In the genomic region with DNA sequence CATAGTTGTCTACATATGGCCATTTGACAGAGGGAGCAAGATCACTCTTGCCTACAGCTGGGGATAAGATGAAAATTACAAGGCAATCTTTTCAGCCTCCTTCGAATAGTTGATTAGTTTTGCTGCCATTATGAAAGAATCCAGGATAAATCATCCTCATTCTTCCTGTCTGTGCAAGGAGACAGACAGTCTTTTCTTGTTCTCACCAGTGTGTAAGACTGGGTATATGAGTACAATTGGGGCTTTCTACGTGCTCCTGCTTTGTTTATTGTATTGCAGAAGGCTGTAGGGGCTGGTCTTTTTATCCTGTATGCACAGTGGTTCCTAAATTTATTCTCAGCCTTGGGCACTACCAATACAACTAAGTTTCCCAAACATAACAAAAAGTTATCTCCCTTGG, we compare ENCODE assay signal across 25 cellular contexts.
DNase-seq lines count a peak whose midpoint lies in the region; ATAC-seq and TF ChIP-seq lines count a peak whose summit lies in the region.
"Had no signal": no experiment of that assay in that cellular context is flagged by ENCODE, and none has a peak within 500 bp of the region (broad histone marks: within the 10 kb centered on the region; RNA-seq: fewer than 3 reads in every experiment).

No MANE protein-coding gene starts in this region.

- in situ Hi-C loops in SK-MEL-5 (cut with HindIII; ENCODE audit: low pct_unique_long_range_greater_than_20kb, low sequenced_read_pairs), result no loop called here

- peak; percentile 99 for DNase-seq in SK-MEL-5 (ENCODE audit: low read depth, low spot score)
- DNase-seq in epidermal melanocyte (ENCODE audit: insufficient read length, low spot score), result peak; percentile 41
- DNase-seq in medulla oblongata (ENCODE audit: extremely low spot score), result peak; percentile 84
- peak; percentile 64 for DNase-seq in superior temporal gyrus (ENCODE audit: extremely low spot score)
- DNase-seq in MM.1S, result no peak
- DNase-seq in SIG-M5 treated with dmso at 0.1 percent for 504 hours (lab: John Stamatoyannopoulos, UW; ENCODE audit: unreplicated experiment), result no peak
- DNase-seq: CD4-positive, alpha-beta T cell; COR-L47; DMS53; HCEC 1CT; KBM-7; NCI-H1105 treated with DMSO at 0.1 percent for 48 hours; NCI-H146; NCI-H1930; NCI-H2107; NCI-H446; NCI-H524 treated with DMSO at 0.1 percent for 48 hours; NCI-H774; NK-92 treated with Interleukin-12 subunit alpha and Interleukin-12 subunit beta, amount 100 ng/mL, for 24 hours; PC-9; Right ventricle myocardium superior; RPMI8226 had no signal

- H3F3A ChIP-seq in MM.1S (ENCODE audit: insufficient read depth, low read length), result no peaks in the 10 kb centered on the region

- H3K27ac ChIP-seq in MM.1S (ENCODE audit: low read length), result no peak overlapping the region
- H3K27ac ChIP-seq: BLaER1 treated with 17β-estradiol and CSF1 and Interleukin-3, amounts not matched to agents 10 nM and 100 nM; PC-9 had no signal

- H3K36me3 ChIP-seq in MM.1S (replicated peaks; ENCODE audit: insufficient read depth, low read length), result no peaks in the 10 kb centered on the region
- H3K36me3 ChIP-seq: BLaER1 treated with 17β-estradiol and CSF1 and Interleukin-3, amounts not matched to agents 10 nM and 100 nM had no signal

- no peaks in the 10 kb centered on the region for H3K9me2 ChIP-seq in MM.1S (replicated peaks; ENCODE audit: insufficient read depth, low read length)

- no peak overlapping the region for H3K9ac ChIP-seq in MM.1S (ENCODE audit: low read length)
- H3K9ac ChIP-seq: BLaER1 treated with 17β-estradiol and CSF1 and Interleukin-3, amounts not matched to agents 10 nM and 100 nM had no signal

- H3K27me3 ChIP-seq in MM.1S (replicated peaks; ENCODE audit: insufficient read depth, low read length), result no peaks in the 10 kb centered on the region
- H3K27me3 ChIP-seq: BLaER1 treated with 17β-estradiol and CSF1 and Interleukin-3, amounts not matched to agents 10 nM and 100 nM had no signal

- H3K4me1 ChIP-seq in MM.1S (ENCODE audit: low read length), result no peaks in the 10 kb centered on the region

- H3K4me3 ChIP-seq in MM.1S (ENCODE audit: low read length), result no peak overlapping the region
- H3K4me3 ChIP-seq: BLaER1 treated with 17β-estradiol and CSF1 and Interleukin-3, amounts not matched to agents 10 nM and 100 nM; PC-9 had no signal

- ATAC-seq in HG03520 (IDR thresholded peaks at IDR 0.05; ENCODE audit: unreplicated experiment) (no peak), GM18907 (IDR thresholded peaks at IDR 0.05; ENCODE audit: unreplicated experiment) (no peak)

- TF ChIP-seq CTCF in MM.1S (IDR thresholded peaks at IDR 0.05; ENCODE audit: low read length), result no peak

- H3K4me2 ChIP-seq in MM.1S (ENCODE audit: low read depth, low read length), result no peak overlapping the region
- H3K4me2 ChIP-seq: BLaER1 treated with 17β-estradiol and CSF1 and Interleukin-3, amounts not matched to agents 10 nM and 100 nM; PC-9 had no signal

- no peaks in the 10 kb centered on the region for H3K79me2 ChIP-seq in MM.1S (ENCODE audit: low read length)

- H2AFZ ChIP-seq in MM.1S (ENCODE audit: low read length), result no peak overlapping the region
- H2AFZ ChIP-seq: PC-9 had no signal

- no peaks in the 10 kb centered on the region for H4K20me1 ChIP-seq in MM.1S (ENCODE audit: insufficient read depth, low read length)
- H4K20me1 ChIP-seq: BLaER1 treated with 17β-estradiol and CSF1 and Interleukin-3, amounts not matched to agents 10 nM and 100 nM had no signal

- H3K9me3 ChIP-seq in MM.1S (replicated peaks; ENCODE audit: insufficient read depth, low read length), result no peaks in the 10 kb centered on the region
- H3K9me3 ChIP-seq: BLaER1 treated with 17β-estradiol and CSF1 and Interleukin-3, amounts not matched to agents 10 nM and 100 nM had no signal

Comparison
In these comparisons a context has a peak if more than half of its experiments do, and no peak if none do; other contexts are left out.
1. DNase-seq: peak in SK-MEL-5 (single experiment), epidermal melanocyte (single experiment), medulla oblongata (single experiment) and superior temporal gyrus (single experiment); none in MM.1S (single experiment) and SIG-M5 treated with dmso at 0.1 percent for 504 hours (single experiment).